In the genomic region with DNA sequence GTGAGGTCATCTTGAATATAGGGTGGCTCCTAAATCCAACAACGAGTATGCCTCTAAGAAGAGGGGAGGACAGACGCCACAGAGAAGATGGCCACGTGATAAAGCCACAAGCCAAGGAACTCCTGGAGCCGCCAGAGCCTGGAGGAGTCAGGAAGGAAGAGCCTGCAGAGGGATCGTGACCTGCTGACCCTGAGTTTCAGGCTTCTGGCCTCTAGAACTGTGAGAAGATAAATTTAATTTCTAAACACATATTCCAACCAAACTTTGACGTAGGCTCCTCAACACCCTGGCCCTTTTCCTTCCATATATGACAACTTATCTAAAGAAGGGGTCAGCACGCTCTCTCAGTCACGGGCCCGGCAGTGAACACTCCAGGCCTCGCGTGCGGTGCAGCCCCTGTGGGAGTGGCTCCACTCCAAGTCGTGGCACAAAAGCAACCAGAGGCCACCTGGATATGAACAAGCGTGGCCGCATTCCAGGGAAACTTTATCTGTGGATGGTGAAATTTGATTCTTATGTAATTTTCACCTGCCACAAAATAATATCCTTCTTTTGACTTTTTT, we compare ENCODE assay signal across 21 cellular contexts.
"Had no signal": no experiment of that assay in that cellular context is flagged by ENCODE, and none has a peak within 500 bp of the region (broad histone marks: within the 10 kb centered on the region; RNA-seq: fewer than 3 reads in every experiment).

No MANE protein-coding gene starts in this region.

- DNase-seq: activated CD4-positive, alpha-beta T cell treated with anti-CD3 and anti-CD28 coated beads for 48 hours; activated CD4-positive, alpha-beta T cell treated with anti-CD3 and anti-CD28 coated beads, Interleukin-2, amount 50 U/mL, for 4 hours; activated CD8-positive, alpha-beta memory T cell treated with anti-CD3 and anti-CD28 coated beads, Interleukin-2, amount 50 U/mL, for 48 hours; activated CD8-positive, alpha-beta T cell treated with anti-CD3 and anti-CD28 coated beads, Interleukin-2, amount 10 ng/mL, durations not matched to agents 7 days and 5 days; activated naive CD4-positive, alpha-beta T cell treated with anti-CD3 and anti-CD28 coated beads, Interleukin-2, amount 50 U/mL, for 16 hours; activated naive CD8-positive, alpha-beta T cell treated with anti-CD3 and anti-CD28 coated beads, Interleukin-2, amount 10 ng/mL, durations not matched to agents 7 days and 5 days; activated T-cell treated with anti-CD3 and anti-CD28 coated beads, Interleukin-2, amount 50 U/mL, for 1 hour; KG1; NCI-H1048; NCI-H146; NCI-H1930; NCI-H2107; NCI-H2171 treated with DMSO at 0.1 percent for 48 hours; NCI-H226; NCI-H526 treated with DMSO at 0.1 percent for 48 hours; NK-92 treated with Interleukin-12 subunit alpha and Interleukin-12 subunit beta, amount 100 ng/mL, for 24 hours; OCI-M1; RPMI8226; SHP77 had no signal

- ATAC-seq: activated CD4-positive, CD25-positive, alpha-beta regulatory T cell treated with anti-CD3 and anti-CD28 coated beads, Interleukin-2, amount 50 U/mL, for 24 hours; activated CD8-positive, alpha-beta T cell treated with anti-CD3 and anti-CD28 coated beads, Interleukin-2, amount 10 ng/mL, durations not matched to agents 7 days and 5 days; Panc1 had no signal
